In the genomic region with DNA sequence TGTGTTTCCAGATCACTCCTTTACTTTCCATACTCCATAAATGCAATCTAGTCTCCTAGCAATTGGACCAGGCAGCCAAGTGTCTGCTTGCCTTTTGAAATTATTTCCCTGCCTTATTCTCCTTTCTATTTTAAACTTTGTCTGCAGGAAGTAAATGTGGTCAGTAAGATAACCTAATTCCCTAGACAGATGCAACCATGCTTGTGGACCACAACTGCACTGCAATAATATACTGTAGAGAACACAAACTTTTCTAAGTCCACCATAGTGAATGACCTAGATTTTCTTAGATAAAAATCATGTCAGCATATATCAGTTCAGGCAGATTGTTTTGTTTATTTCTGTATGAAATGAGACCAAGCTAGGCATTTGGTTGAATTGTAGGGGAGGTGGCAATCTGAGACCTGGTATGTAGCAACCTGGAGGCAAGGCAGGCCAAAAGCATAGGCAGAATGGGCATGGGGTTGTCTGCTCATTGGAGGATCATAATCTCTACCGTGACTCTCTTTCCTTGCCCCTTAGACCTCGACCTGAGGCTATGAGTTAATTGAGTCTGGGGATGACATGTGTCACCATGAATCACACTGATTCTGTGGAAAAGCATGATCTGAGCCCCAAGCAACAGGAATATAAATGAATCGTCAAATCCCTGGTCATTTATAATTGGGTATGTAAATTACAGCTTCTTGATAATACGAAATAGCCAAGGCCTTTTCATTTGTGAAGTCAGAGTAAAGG, we compare ENCODE assay signal across 1 cellular context.
A peak's percentile ranks its signal among the peaks of the same experiment; 100 is the strongest.
TF ChIP-seq lines count a peak whose summit lies in the region.

No MANE protein-coding gene starts in this region.

TF ChIP-seq in K562, 482 proteins besides CTCF, POLR2A, EP300 and RAD21 (continued from another document):
- TF ChIP-seq TCF3 (CRISPR knock-in tag; IDR thresholded peaks at IDR 0.05) (peak; percentile 62), MTA3 (IDR thresholded peaks at IDR 0.05; ENCODE audit: borderline replicate concordance) (no peak), KHSRP (IDR thresholded peaks at IDR 0.05) (no peak), ZNF830 (CRISPR knock-in tag; IDR thresholded peaks at IDR 0.05) (no peak), GABPA (tag; conservative IDR thresholded peaks at IDR 0.05; ENCODE audit: low read depth) (peak; percentile 40; the same call in 1 of the 2 replicates)
